1 cellular context compared by ENCODE assay signal in the genomic region with DNA sequence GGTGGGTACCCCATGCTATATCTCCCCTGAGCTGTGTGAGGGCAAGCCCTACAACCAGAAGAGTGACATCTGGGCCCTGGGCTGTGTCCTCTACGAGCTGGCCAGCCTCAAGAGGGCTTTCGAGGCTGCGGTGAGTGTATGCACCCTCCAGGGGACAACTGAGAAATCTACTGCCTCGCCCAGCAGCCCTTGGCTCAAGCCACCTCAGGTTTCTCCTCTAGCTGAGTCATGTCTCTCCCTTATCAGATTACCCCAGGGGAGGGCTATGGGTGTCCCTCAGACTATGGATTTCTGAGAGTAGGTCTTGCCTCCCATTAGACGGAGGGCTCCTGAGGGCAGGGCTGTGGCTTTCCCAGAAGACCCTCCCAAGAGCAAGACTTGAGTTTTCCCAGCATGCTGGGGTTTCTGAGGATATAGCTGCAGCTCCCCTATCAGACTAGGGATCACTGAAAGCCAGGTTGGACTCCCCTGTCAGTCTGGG.
TF ChIP-seq lines count a peak whose summit lies in the region.

No MANE protein-coding gene starts in this region.

TF ChIP-seq in K562, 482 proteins besides CTCF, POLR2A, EP300 and RAD21 (continued from another document and continues in another):
- peak; percentile 97 for TF ChIP-seq ZNF316 (IDR thresholded peaks at IDR 0.05)
- no peak for TF ChIP-seq EWSR1 (IDR thresholded peaks at IDR 0.05; ENCODE audit: borderline replicate concordance, low read depth, partially characterized antibody)
- no peak for TF ChIP-seq ZNF347 (CRISPR knock-in tag; IDR thresholded peaks at IDR 0.05; ENCODE audit: low read depth)
- TF ChIP-seq BRD9 (IDR thresholded peaks at IDR 0.05; ENCODE audit: low read depth, partially characterized antibody): no peak
- TF ChIP-seq, protein P1, sequence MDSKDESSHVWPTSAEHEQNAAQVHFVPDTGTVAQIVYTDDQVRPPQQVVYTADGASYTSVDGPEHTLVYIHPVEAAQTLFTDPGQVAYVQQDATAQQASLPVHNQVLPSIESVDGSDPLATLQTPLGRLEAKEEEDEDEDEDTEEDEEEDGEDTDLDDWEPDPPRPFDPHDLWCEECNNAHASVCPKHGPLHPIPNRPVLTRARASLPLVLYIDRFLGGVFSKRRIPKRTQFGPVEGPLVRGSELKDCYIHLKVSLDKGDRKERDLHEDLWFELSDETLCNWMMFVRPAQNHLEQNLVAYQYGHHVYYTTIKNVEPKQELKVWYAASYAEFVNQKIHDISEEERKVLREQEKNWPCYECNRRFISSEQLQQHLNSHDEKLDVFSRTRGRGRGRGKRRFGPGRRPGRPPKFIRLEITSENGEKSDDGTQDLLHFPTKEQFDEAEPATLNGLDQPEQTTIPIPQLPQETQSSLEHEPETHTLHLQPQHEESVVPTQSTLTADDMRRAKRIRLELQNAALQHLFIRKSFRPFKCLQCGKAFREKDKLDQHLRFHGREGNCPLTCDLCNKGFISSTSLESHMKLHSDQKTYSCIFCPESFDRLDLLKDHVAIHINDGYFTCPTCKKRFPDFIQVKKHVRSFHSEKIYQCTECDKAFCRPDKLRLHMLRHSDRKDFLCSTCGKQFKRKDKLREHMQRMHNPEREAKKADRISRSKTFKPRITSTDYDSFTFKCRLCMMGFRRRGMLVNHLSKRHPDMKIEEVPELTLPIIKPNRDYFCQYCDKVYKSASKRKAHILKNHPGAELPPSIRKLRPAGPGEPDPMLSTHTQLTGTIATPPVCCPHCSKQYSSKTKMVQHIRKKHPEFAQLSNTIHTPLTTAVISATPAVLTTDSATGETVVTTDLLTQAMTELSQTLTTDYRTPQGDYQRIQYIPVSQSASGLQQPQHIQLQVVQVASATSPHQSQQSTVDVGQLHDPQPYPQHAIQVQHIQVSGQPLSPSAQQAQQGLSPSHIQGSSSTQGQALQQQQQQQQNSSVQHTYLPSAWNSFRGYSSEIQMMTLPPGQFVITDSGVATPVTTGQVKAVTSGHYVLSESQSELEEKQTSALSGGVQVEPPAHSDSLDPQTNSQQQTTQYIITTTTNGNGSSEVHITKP (IDR thresholded peaks at IDR 0.05; ENCODE audit: partially characterized antibody): peak; percentile 54
- TF ChIP-seq RBM22 (IDR thresholded peaks at IDR 0.05; ENCODE audit: low read depth, low read length, poor library complexity, severe bottlenecking): no peak
- peak; percentile 81 for TF ChIP-seq NEUROD1 (IDR thresholded peaks at IDR 0.05; ENCODE audit: borderline replicate concordance, low read depth, low read length, partially characterized antibody)
- TF ChIP-seq, protein P2, sequence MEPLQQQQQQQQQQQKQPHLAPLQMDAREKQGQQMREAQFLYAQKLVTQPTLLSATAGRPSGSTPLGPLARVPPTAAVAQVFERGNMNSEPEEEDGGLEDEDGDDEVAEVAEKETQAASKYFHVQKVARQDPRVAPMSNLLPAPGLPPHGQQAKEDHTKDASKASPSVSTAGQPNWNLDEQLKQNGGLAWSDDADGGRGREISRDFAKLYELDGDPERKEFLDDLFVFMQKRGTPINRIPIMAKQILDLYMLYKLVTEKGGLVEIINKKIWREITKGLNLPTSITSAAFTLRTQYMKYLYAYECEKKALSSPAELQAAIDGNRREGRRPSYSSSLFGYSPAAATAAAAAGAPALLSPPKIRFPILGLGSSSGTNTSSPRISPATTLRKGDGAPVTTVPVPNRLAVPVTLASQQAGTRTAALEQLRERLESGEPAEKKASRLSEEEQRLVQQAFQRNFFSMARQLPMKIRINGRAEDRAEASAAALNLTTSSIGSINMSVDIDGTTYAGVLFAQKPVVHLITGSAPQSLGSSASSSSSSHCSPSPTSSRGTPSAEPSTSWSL (CRISPR knock-in tag; IDR thresholded peaks at IDR 0.05; ENCODE audit: borderline replicate concordance): 0 out of 2 replicates have a peak, but pooled peaks have one; percentile 89
- TF ChIP-seq CBFB (CRISPR knock-in tag; IDR thresholded peaks at IDR 0.05): 0 out of 2 replicates have a peak, but pooled peaks have one; percentile 50
- TF ChIP-seq NUFIP1 (IDR thresholded peaks at IDR 0.05; ENCODE audit: partially characterized antibody): peak; percentile 37
- 0 out of 2 replicates have a peak, but pooled peaks have one; percentile 58 for TF ChIP-seq ELF4 (CRISPR knock-in tag; IDR thresholded peaks at IDR 0.05)
- TF ChIP-seq, protein P3, sequence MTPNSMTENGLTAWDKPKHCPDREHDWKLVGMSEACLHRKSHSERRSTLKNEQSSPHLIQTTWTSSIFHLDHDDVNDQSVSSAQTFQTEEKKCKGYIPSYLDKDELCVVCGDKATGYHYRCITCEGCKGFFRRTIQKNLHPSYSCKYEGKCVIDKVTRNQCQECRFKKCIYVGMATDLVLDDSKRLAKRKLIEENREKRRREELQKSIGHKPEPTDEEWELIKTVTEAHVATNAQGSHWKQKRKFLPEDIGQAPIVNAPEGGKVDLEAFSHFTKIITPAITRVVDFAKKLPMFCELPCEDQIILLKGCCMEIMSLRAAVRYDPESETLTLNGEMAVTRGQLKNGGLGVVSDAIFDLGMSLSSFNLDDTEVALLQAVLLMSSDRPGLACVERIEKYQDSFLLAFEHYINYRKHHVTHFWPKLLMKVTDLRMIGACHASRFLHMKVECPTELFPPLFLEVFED (CRISPR knock-in tag; conservative IDR thresholded peaks at IDR 0.05): 0 out of 2 replicates have a peak, but pooled peaks have one; percentile 51
- TF ChIP-seq GATAD2B (IDR thresholded peaks at IDR 0.05; ENCODE audit: borderline replicate concordance): 0 out of 2 replicates have a peak, but pooled peaks have one; percentile 32
- no peak for TF ChIP-seq HEY1 (CRISPR knock-in tag; IDR thresholded peaks at IDR 0.05; ENCODE audit: borderline replicate concordance)
- TF ChIP-seq, protein P4, sequence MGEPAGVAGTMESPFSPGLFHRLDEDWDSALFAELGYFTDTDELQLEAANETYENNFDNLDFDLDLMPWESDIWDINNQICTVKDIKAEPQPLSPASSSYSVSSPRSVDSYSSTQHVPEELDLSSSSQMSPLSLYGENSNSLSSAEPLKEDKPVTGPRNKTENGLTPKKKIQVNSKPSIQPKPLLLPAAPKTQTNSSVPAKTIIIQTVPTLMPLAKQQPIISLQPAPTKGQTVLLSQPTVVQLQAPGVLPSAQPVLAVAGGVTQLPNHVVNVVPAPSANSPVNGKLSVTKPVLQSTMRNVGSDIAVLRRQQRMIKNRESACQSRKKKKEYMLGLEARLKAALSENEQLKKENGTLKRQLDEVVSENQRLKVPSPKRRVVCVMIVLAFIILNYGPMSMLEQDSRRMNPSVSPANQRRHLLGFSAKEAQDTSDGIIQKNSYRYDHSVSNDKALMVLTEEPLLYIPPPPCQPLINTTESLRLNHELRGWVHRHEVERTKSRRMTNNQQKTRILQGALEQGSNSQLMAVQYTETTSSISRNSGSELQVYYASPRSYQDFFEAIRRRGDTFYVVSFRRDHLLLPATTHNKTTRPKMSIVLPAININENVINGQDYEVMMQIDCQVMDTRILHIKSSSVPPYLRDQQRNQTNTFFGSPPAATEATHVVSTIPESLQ (CRISPR knock-in tag; IDR thresholded peaks at IDR 0.05): no peak
- no peak for TF ChIP-seq STAT5B (CRISPR knock-in tag; IDR thresholded peaks at IDR 0.05)
- no peak for TF ChIP-seq NFYB (IDR thresholded peaks at IDR 0.05; ENCODE audit: extremely low read depth, insufficient read length)
- TF ChIP-seq SPI1 (IDR thresholded peaks at IDR 0.05; ENCODE audit: borderline replicate concordance, low read depth, low read length): no peak
- TF ChIP-seq MIER1 (IDR thresholded peaks at IDR 0.05; ENCODE audit: low read depth): no peak
- peak; percentile 84 for TF ChIP-seq ARID1B (IDR thresholded peaks at IDR 0.05)
- TF ChIP-seq FOXJ3 (CRISPR knock-in tag; IDR thresholded peaks at IDR 0.05): no peak
- TF ChIP-seq, protein P5, sequence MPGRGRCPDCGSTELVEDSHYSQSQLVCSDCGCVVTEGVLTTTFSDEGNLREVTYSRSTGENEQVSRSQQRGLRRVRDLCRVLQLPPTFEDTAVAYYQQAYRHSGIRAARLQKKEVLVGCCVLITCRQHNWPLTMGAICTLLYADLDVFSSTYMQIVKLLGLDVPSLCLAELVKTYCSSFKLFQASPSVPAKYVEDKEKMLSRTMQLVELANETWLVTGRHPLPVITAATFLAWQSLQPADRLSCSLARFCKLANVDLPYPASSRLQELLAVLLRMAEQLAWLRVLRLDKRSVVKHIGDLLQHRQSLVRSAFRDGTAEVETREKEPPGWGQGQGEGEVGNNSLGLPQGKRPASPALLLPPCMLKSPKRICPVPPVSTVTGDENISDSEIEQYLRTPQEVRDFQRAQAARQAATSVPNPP (IDR thresholded peaks at IDR 0.05; ENCODE audit: borderline replicate concordance, insufficient read depth, insufficient read length): no peak
- TF ChIP-seq, protein P6, sequence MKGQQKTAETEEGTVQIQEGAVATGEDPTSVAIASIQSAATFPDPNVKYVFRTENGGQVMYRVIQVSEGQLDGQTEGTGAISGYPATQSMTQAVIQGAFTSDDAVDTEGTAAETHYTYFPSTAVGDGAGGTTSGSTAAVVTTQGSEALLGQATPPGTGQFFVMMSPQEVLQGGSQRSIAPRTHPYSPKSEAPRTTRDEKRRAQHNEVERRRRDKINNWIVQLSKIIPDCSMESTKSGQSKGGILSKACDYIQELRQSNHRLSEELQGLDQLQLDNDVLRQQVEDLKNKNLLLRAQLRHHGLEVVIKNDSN (CRISPR knock-in tag; IDR thresholded peaks at IDR 0.05): no peak
- TF ChIP-seq GATAD2A (IDR thresholded peaks at IDR 0.05): 0 out of 2 replicates have a peak, but pooled peaks have one; percentile 73
- TF ChIP-seq, protein P7, sequence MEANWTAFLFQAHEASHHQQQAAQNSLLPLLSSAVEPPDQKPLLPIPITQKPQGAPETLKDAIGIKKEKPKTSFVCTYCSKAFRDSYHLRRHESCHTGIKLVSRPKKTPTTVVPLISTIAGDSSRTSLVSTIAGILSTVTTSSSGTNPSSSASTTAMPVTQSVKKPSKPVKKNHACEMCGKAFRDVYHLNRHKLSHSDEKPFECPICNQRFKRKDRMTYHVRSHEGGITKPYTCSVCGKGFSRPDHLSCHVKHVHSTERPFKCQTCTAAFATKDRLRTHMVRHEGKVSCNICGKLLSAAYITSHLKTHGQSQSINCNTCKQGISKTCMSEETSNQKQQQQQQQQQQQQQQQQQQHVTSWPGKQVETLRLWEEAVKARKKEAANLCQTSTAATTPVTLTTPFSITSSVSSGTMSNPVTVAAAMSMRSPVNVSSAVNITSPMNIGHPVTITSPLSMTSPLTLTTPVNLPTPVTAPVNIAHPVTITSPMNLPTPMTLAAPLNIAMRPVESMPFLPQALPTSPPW (CRISPR knock-in tag; IDR thresholded peaks at IDR 0.05): peak; percentile 80; the same call in 1 of the 2 replicates
- peak in 1 of 2 experiments; percentile 38; a peak in 1 of 4 replicates for TF ChIP-seq TEAD1 (CRISPR knock-in tag; IDR thresholded peaks at IDR 0.05)
- no peak for TF ChIP-seq COPS2 (conservative IDR thresholded peaks at IDR 0.05)
- 0 out of 2 replicates have a peak, but pooled peaks have one; percentile 42 for TF ChIP-seq RBFOX2 (IDR thresholded peaks at IDR 0.05; ENCODE audit: low read depth, low read length)
- TF ChIP-seq TBP (optimal IDR thresholded peaks at IDR 0.05; ENCODE audit: low read depth, low read length): peak; percentile 67
- TF ChIP-seq ETV1 (tag; conservative IDR thresholded peaks at IDR 0.05; ENCODE audit: low read depth): no peak
- TF ChIP-seq ZBTB1 (CRISPR knock-in tag; IDR thresholded peaks at IDR 0.05; ENCODE audit: borderline replicate concordance, low read depth): no peak
- peak; percentile 67; the same call in 1 of the 2 replicates for TF ChIP-seq CTBP1 (IDR thresholded peaks at IDR 0.05; ENCODE audit: borderline replicate concordance)
- TF ChIP-seq, protein P8, sequence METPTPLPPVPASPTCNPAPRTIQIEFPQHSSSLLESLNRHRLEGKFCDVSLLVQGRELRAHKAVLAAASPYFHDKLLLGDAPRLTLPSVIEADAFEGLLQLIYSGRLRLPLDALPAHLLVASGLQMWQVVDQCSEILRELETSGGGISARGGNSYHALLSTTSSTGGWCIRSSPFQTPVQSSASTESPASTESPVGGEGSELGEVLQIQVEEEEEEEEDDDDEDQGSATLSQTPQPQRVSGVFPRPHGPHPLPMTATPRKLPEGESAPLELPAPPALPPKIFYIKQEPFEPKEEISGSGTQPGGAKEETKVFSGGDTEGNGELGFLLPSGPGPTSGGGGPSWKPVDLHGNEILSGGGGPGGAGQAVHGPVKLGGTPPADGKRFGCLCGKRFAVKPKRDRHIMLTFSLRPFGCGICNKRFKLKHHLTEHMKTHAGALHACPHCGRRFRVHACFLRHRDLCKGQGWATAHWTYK (CRISPR knock-in tag; IDR thresholded peaks at IDR 0.05): peak; percentile 76; the same call in 1 of the 2 replicates
- TF ChIP-seq, protein P9, sequence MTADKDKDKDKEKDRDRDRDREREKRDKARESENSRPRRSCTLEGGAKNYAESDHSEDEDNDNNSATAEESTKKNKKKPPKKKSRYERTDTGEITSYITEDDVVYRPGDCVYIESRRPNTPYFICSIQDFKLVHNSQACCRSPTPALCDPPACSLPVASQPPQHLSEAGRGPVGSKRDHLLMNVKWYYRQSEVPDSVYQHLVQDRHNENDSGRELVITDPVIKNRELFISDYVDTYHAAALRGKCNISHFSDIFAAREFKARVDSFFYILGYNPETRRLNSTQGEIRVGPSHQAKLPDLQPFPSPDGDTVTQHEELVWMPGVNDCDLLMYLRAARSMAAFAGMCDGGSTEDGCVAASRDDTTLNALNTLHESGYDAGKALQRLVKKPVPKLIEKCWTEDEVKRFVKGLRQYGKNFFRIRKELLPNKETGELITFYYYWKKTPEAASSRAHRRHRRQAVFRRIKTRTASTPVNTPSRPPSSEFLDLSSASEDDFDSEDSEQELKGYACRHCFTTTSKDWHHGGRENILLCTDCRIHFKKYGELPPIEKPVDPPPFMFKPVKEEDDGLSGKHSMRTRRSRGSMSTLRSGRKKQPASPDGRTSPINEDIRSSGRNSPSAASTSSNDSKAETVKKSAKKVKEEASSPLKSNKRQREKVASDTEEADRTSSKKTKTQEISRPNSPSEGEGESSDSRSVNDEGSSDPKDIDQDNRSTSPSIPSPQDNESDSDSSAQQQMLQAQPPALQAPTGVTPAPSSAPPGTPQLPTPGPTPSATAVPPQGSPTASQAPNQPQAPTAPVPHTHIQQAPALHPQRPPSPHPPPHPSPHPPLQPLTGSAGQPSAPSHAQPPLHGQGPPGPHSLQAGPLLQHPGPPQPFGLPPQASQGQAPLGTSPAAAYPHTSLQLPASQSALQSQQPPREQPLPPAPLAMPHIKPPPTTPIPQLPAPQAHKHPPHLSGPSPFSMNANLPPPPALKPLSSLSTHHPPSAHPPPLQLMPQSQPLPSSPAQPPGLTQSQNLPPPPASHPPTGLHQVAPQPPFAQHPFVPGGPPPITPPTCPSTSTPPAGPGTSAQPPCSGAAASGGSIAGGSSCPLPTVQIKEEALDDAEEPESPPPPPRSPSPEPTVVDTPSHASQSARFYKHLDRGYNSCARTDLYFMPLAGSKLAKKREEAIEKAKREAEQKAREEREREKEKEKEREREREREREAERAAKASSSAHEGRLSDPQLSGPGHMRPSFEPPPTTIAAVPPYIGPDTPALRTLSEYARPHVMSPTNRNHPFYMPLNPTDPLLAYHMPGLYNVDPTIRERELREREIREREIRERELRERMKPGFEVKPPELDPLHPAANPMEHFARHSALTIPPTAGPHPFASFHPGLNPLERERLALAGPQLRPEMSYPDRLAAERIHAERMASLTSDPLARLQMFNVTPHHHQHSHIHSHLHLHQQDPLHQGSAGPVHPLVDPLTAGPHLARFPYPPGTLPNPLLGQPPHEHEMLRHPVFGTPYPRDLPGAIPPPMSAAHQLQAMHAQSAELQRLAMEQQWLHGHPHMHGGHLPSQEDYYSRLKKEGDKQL (CRISPR knock-in tag; IDR thresholded peaks at IDR 0.05; ENCODE audit: borderline replicate concordance): no peak
- TF ChIP-seq STAG1 (CRISPR knock-in tag; IDR thresholded peaks at IDR 0.05; ENCODE audit: borderline replicate concordance): no peak
- TF ChIP-seq JUNB (CRISPR knock-in tag; conservative IDR thresholded peaks at IDR 0.05): peak; percentile 13; the same call in 1 of the 2 replicates
- no peak for TF ChIP-seq TGIF2 (CRISPR knock-in tag; IDR thresholded peaks at IDR 0.05)
